17 cellular contexts compared by ENCODE assay signal in genomic region chr15:66770518-66771350, GRCh38.
DNase-seq lines count a peak whose midpoint lies in the region; ATAC-seq and TF ChIP-seq lines count a peak whose summit lies in the region.
"Had no signal": no experiment of that assay in that cellular context is flagged by ENCODE, and none has a peak within 500 bp of the region (broad histone marks: within the 10 kb centered on the region; RNA-seq: fewer than 3 reads in every experiment).

No MANE protein-coding gene starts in this region.

- H3K27ac ChIP-seq in HEK293 (ENCODE audit: extremely low read depth, low read depth, low read length), result peak overlapping the region; percentile 38; the same call in 1 of the 2 replicates
- H3K27ac ChIP-seq in SJSA1, result peak overlapping the region; percentile 60
- peak overlapping the region; percentile 50 for H3K27ac ChIP-seq in subcutaneous abdominal adipose tissue (ENCODE audit: low read depth, low read length)

- H3K4me1 ChIP-seq in HEK293 (ENCODE audit: control insufficient read depth, insufficient read depth, low read length) (peaks cover 32% of the 10 kb centered on the region), SJSA1 (replicated peaks) (peaks cover 88% of the 10 kb centered on the region), subcutaneous abdominal adipose tissue (ENCODE audit: control insufficient read depth in 5 of 5, insufficient read depth in 5 of 5, low read length in 5 of 5) (peaks cover 17 to 87% (median 80%) of the 10 kb centered on the region in 5 donors)

- H3K9me3 ChIP-seq in HEK293 (ENCODE audit: control insufficient read depth, insufficient read depth, low read depth, low read length) (no peaks in the 10 kb centered on the region), SJSA1 (replicated peaks) (no peaks in the 10 kb centered on the region), subcutaneous abdominal adipose tissue (ENCODE audit: control insufficient read depth in 5 of 5, low read length in 5 of 5) (no peaks in the 10 kb centered on the region)
- H3K9me3 ChIP-seq: adrenal gland had no signal

- CTCF ChIA-PET in HEK293 (lab: Yijun Ruan, JAX), result interaction anchor here (0.6 to 7.0 kb wide), 6 partner anchors 13 to 152 kb away, joined by 3 to 76 read pairs (median 4); no protein-coding TSS in a partner anchor

- peaks cover 4% of the 10 kb centered on the region for H3K4me1 Mint-ChIP-seq in memory B cell
- H3K4me1 Mint-ChIP-seq: activated CD4-positive, alpha-beta T cell treated with anti-CD3 and anti-CD28 coated beads for 36 hours had no signal

- peak in 1 of 2 experiments; percentile 92 for DNase-seq in SJSA1 (ENCODE audit: low read depth in 1 of 2, low spot score in 2 of 2)
- no peak for DNase-seq in memory B cell (ENCODE audit: low spot score in 2 of 2)
- DNase-seq in medulla oblongata (ENCODE audit: extremely low spot score), result no peak
- DNase-seq in NCI-H2107 (lab: John Stamatoyannopoulos, UW), result no peak
- DNase-seq in middle frontal gyrus (ENCODE audit: extremely low spot score, low spot score), result no peak
- DNase-seq in midbrain (lab: John Stamatoyannopoulos, UW), result no peak
- DNase-seq: activated CD4-positive, alpha-beta T cell treated with anti-CD3 and anti-CD28 coated beads for 36 hours; activated T-cell treated with anti-CD3 and anti-CD28 coated beads, Interleukin-2, amount 50 U/mL, for 48 hours; adrenal gland; CD4-positive, CD25-positive, alpha-beta regulatory T cell; cortex of kidney; GOT3; OCI-M1; stimulated activated CD4-positive, alpha-beta T cell treated with anti-CD3 and anti-CD28 coated beads, Interleukin-1b, Interleukin-23, amount 100 ng/mL, for 48 hours; T-cell had no signal

- no peak for ATAC-seq in memory B cell (ENCODE audit: low read depth)
- ATAC-seq: activated CD4-positive, alpha-beta T cell treated with anti-CD3 and anti-CD28 coated beads for 36 hours; T-cell had no signal

- peaks cover 0 to 45% of the 10 kb centered on the region in 2 experiments; a peak in 1 of 3 replicates for H3K36me3 ChIP-seq in HEK293 (ENCODE audit: control insufficient read depth in 2 of 2, insufficient read depth in 1 of 2, low read length in 2 of 2)
- peaks cover 25% of the 10 kb centered on the region for H3K36me3 ChIP-seq in SJSA1
- H3K36me3 ChIP-seq in subcutaneous abdominal adipose tissue (ENCODE audit: control insufficient read depth in 5 of 5, insufficient read depth in 5 of 5, low read length in 5 of 5), result no peaks in the 10 kb centered on the region
- H3K36me3 ChIP-seq: adrenal gland had no signal

- no peaks in the 10 kb centered on the region for H3K36me3 Mint-ChIP-seq in memory B cell
- H3K36me3 Mint-ChIP-seq: CD4-positive, CD25-positive, alpha-beta regulatory T cell; T-cell had no signal

- no peaks in the 10 kb centered on the region for H3K9me3 Mint-ChIP-seq in memory B cell
- H3K9me3 Mint-ChIP-seq: CD4-positive, CD25-positive, alpha-beta regulatory T cell; T-cell had no signal

- peak overlapping the region in 1 of 5 donors; percentile 1 for H3K9ac ChIP-seq in subcutaneous abdominal adipose tissue (ENCODE audit: low read length in 5 of 5)

- TF ChIP-seq CTCF in HEK293 (tag by site-specific recombination; IDR thresholded peaks at IDR 0.05), result no peak

- H3K4me3 ChIP-seq in HEK293 (ENCODE audit: low read depth, low read length), result no peak overlapping the region
- H3K4me3 ChIP-seq in SJSA1, result no peak overlapping the region
- no peak overlapping the region for H3K4me3 ChIP-seq in subcutaneous abdominal adipose tissue (ENCODE audit: low read depth in 1 of 5, low read length in 5 of 5)
- H3K4me3 ChIP-seq: adrenal gland had no signal

- POLR2A ChIA-PET in HEK293 (lab: Yijun Ruan, JAX), result interaction anchor here (1.3 to 2.5 kb wide), 2 partner anchors 63 to 68 kb away, joined by 6 read pairs; partner anchors contain the start of gene SMAD6

- H3K4me3 Mint-ChIP-seq in memory B cell, result no peak overlapping the region
- H3K4me3 Mint-ChIP-seq: activated CD4-positive, alpha-beta T cell treated with anti-CD3 and anti-CD28 coated beads for 36 hours; CD4-positive, CD25-positive, alpha-beta regulatory T cell; T-cell had no signal

- H3K27me3 ChIP-seq in SJSA1 (replicated peaks) (no peaks in the 10 kb centered on the region), subcutaneous abdominal adipose tissue (ENCODE audit: control insufficient read depth in 5 of 5, insufficient read depth in 4 of 5, low read length in 5 of 5) (no peaks in the 10 kb centered on the region)
- H3K27me3 ChIP-seq: adrenal gland had no signal

- peaks cover 6% of the 10 kb centered on the region for H3K27me3 Mint-ChIP-seq in memory B cell

- H3K27ac Mint-ChIP-seq in memory B cell, result peak overlapping the region; percentile 71
- H3K27ac Mint-ChIP-seq: activated CD4-positive, alpha-beta T cell treated with anti-CD3 and anti-CD28 coated beads for 36 hours; CD4-positive, CD25-positive, alpha-beta regulatory T cell; T-cell had no signal

TF ChIP-seq in HEK293, 187 proteins besides CTCF, POLR2A, EP300 and RAD21 (continues in another document):
- TF ChIP-seq ZIC2 (tag by site-specific recombination; IDR thresholded peaks at IDR 0.05) (peak; percentile 80), ZNF600 (tag by site-specific recombination; IDR thresholded peaks at IDR 0.05) (0 out of 2 replicates have a peak, but pooled peaks have one; percentile 33), ZEB2 (tag by site-specific recombination; IDR thresholded peaks at IDR 0.05) (no peak), GLIS1 (tag by site-specific recombination; IDR thresholded peaks at IDR 0.05) (peak; percentile 66), PRDM6 (tag by site-specific recombination; IDR thresholded peaks at IDR 0.05) (no peak), ZBTB8A (tag by site-specific recombination; IDR thresholded peaks at IDR 0.05) (no peak), ZNF514 (tag by site-specific recombination; IDR thresholded peaks at IDR 0.05) (no peak), WT1 (tag by site-specific recombination; IDR thresholded peaks at IDR 0.05) (peak; percentile 29; the same call in 1 of the 2 replicates), ZFP69B (tag by site-specific recombination; IDR thresholded peaks at IDR 0.05) (0 out of 2 replicates have a peak, but pooled peaks have one; percentile 45), ZNF354C (tag by site-specific recombination; IDR thresholded peaks at IDR 0.05; ENCODE audit: borderline replicate concordance, low read depth) (no peak), IKZF3 (tag by site-specific recombination; IDR thresholded peaks at IDR 0.05) (peak; percentile 75; the same call in 1 of the 2 replicates), ZNF174 (tag by site-specific recombination; IDR thresholded peaks at IDR 0.05) (no peak), ZNF571 (tag by site-specific recombination; IDR thresholded peaks at IDR 0.05) (no peak), ZNF302 (tag by site-specific recombination; IDR thresholded peaks at IDR 0.05; ENCODE audit: low read depth) (no peak), ZNF394 (tag by site-specific recombination; IDR thresholded peaks at IDR 0.05; ENCODE audit: borderline replicate concordance) (no peak), ZNF366 (tag by site-specific recombination; conservative IDR thresholded peaks at IDR 0.05) (no peak), ZNF292 (tag by site-specific recombination; IDR thresholded peaks at IDR 0.05; ENCODE audit: borderline replicate concordance, low read depth) (no peak)
- TF ChIP-seq, protein P1, sequence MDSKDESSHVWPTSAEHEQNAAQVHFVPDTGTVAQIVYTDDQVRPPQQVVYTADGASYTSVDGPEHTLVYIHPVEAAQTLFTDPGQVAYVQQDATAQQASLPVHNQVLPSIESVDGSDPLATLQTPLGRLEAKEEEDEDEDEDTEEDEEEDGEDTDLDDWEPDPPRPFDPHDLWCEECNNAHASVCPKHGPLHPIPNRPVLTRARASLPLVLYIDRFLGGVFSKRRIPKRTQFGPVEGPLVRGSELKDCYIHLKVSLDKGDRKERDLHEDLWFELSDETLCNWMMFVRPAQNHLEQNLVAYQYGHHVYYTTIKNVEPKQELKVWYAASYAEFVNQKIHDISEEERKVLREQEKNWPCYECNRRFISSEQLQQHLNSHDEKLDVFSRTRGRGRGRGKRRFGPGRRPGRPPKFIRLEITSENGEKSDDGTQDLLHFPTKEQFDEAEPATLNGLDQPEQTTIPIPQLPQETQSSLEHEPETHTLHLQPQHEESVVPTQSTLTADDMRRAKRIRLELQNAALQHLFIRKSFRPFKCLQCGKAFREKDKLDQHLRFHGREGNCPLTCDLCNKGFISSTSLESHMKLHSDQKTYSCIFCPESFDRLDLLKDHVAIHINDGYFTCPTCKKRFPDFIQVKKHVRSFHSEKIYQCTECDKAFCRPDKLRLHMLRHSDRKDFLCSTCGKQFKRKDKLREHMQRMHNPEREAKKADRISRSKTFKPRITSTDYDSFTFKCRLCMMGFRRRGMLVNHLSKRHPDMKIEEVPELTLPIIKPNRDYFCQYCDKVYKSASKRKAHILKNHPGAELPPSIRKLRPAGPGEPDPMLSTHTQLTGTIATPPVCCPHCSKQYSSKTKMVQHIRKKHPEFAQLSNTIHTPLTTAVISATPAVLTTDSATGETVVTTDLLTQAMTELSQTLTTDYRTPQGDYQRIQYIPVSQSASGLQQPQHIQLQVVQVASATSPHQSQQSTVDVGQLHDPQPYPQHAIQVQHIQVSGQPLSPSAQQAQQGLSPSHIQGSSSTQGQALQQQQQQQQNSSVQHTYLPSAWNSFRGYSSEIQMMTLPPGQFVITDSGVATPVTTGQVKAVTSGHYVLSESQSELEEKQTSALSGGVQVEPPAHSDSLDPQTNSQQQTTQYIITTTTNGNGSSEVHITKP (tag by site-specific recombination; IDR thresholded peaks at IDR 0.05), result peak; percentile 46; the same call in 1 of the 2 replicates
